In genomic region chr2:76296400-76296799, GRCh38 we compare ENCODE assay signal across 35 cellular contexts.
"Had no signal": no experiment of that assay in that cellular context is flagged by ENCODE, and none has a peak within 500 bp of the region (broad histone marks: within the 10 kb centered on the region; RNA-seq: fewer than 3 reads in every experiment).

No MANE protein-coding gene starts in this region.

- H3K27me3 ChIP-seq: brain microvascular endothelial cell, MG63, Peyer's patch had no signal

- H3K36me3 ChIP-seq: brain microvascular endothelial cell, MG63, Peyer's patch had no signal

- H3K4me3 ChIP-seq: MG63, Peyer's patch had no signal

- DNase-seq: activated B cell treated with CpG ODN at 0.5 μM for 24 hours; activated CD4-positive, alpha-beta memory T cell treated with anti-CD3 and anti-CD28 coated beads for 36 hours; activated CD4-positive, alpha-beta T cell treated with anti-CD3 and anti-CD28 coated beads for 4 hours; activated CD4-positive, alpha-beta T cell treated with anti-CD3 and anti-CD28 coated beads, Interleukin-2, amount 50 U/mL, for 1 hour; activated CD4-positive, CD25-positive, alpha-beta regulatory T cell treated with anti-CD3 and anti-CD28 coated beads, Interleukin-2, amount 50 U/mL, for 72 hours; activated CD8-positive, alpha-beta memory T cell treated with anti-CD3 and anti-CD28 coated beads, Interleukin-2, amount 50 U/mL, for 4 hours; activated naive CD4-positive, alpha-beta T cell treated with anti-CD3 and anti-CD28 coated beads, Interleukin-2, amount 10 ng/mL, durations not matched to agents 7 days and 5 days; activated naive CD8-positive, alpha-beta T cell treated with anti-CD3 and anti-CD28 coated beads, Interleukin-2, amount 50 U/mL, for 24 hours; activated T-cell treated with anti-CD3 and anti-CD28 coated beads for 4 hours; activated T-cell treated with anti-CD3 and anti-CD28 coated beads, Interleukin-2, amount 50 U/mL, for 4 hours; anterior cingulate cortex; brain microvascular endothelial cell; Kasumi-1; KBM-7; MG63; MV-4-11; NCI-H1092; NCI-H1436 treated with DMSO at 0.1 percent for 48 hours; NCI-H187 treated with DMSO at 0.1 percent for 48 hours; NCI-H2081; NCI-H2171 treated with DMSO at 0.1 percent for 48 hours; NCI-H2227 treated with DMSO at 0.1 percent for 48 hours; NCI-H510A treated with DMSO at 0.1 percent for 48 hours; NCI-H526 treated with DMSO at 0.1 percent for 48 hours; NCI-H774; PC-3; Peyer's patch; SIG-M5; SW 1271; T-helper 1 cell; T-helper 2 cell; T-helper 9 cell had no signal

- H3K27ac ChIP-seq: brain microvascular endothelial cell, Peyer's patch, RWPE1, VCaP had no signal

- H3K4me1 ChIP-seq: Peyer's patch had no signal

- H3K9me3 ChIP-seq: MG63, Peyer's patch had no signal

- ATAC-seq: activated naive CD8-positive, alpha-beta T cell treated with anti-CD3 and anti-CD28 coated beads, Interleukin-2, amount 50 U/mL, for 24 hours; activated T-cell treated with anti-CD3 and anti-CD28 coated beads, Interleukin-2, amount 50 U/mL, for 4 hours; PC-3; Right ventricle myocardium inferior had no signal
